Comparison of ENCODE assay signal across 1 cellular context in genomic region chr10:104337985-104338735, GRCh38.
TF ChIP-seq lines count a peak whose summit lies in the region.

TSS of gene ITPRIP (minus strand) at chr10:104338465. CDS start at chr10:104316051, 22,414 bp downstream.

TF ChIP-seq in HepG2, 621 proteins besides CTCF, POLR2A, EP300 and RAD21 (continued from another document and continues in another):
- TF ChIP-seq HMGXB3 (CRISPR knock-in tag; IDR thresholded peaks at IDR 0.05; ENCODE audit: borderline replicate concordance) (no peak), ZNF740 (CRISPR knock-in tag; IDR thresholded peaks at IDR 0.05) (no peak), IRF9 (CRISPR knock-in tag; IDR thresholded peaks at IDR 0.05; ENCODE audit: borderline replicate concordance) (peak; percentile 66; the same call in 1 of the 2 replicates), ZNF343 (CRISPR knock-in tag; IDR thresholded peaks at IDR 0.05) (no peak), ARNT (IDR thresholded peaks at IDR 0.05) (no peak), RXRB (CRISPR knock-in tag; IDR thresholded peaks at IDR 0.05; ENCODE audit: borderline replicate concordance) (no peak), KLF6 (CRISPR knock-in tag; IDR thresholded peaks at IDR 0.05) (peak; percentile 67; the same call in 1 of the 2 replicates), ZNF597 (CRISPR knock-in tag; IDR thresholded peaks at IDR 0.05) (no peak), MEIS1 (CRISPR knock-in tag; IDR thresholded peaks at IDR 0.05; ENCODE audit: borderline replicate concordance) (peak; percentile 22; the same call in 1 of the 2 replicates), ATF1 (CRISPR knock-in tag; IDR thresholded peaks at IDR 0.05) (no peak), ZNF451 (CRISPR knock-in tag; IDR thresholded peaks at IDR 0.05) (no peak; the same call in 1 of the 2 replicates), ATF7 (IDR thresholded peaks at IDR 0.05) (no peak), ATF7 (CRISPR knock-in tag; IDR thresholded peaks at IDR 0.05) (no peak), ZNF737 (CRISPR knock-in tag; IDR thresholded peaks at IDR 0.05; ENCODE audit: borderline replicate concordance) (no peak), TBX2 (CRISPR knock-in tag; IDR thresholded peaks at IDR 0.05; ENCODE audit: borderline replicate concordance) (peak; percentile 53), ARID2 (CRISPR knock-in tag; IDR thresholded peaks at IDR 0.05; ENCODE audit: borderline replicate concordance) (peak; percentile 82; the same call in 1 of the 2 replicates), NKX3-1 (CRISPR knock-in tag; IDR thresholded peaks at IDR 0.05) (no peak), DMTF1 (CRISPR knock-in tag; IDR thresholded peaks at IDR 0.05) (no peak), FOXK2 (IDR thresholded peaks at IDR 0.05) (no peak), ZNF652 (CRISPR knock-in tag; IDR thresholded peaks at IDR 0.05; ENCODE audit: borderline replicate concordance, low read depth) (peak; percentile 99), TBP (CRISPR knock-in tag; IDR thresholded peaks at IDR 0.05) (no peak), ZNF292 (CRISPR knock-in tag; IDR thresholded peaks at IDR 0.05; ENCODE audit: borderline replicate concordance, low read depth) (no peak), ZGPAT (CRISPR knock-in tag; IDR thresholded peaks at IDR 0.05) (no peak; the same call in 1 of the 2 replicates), KLF15 (CRISPR knock-in tag; IDR thresholded peaks at IDR 0.05; ENCODE audit: borderline replicate concordance) (0 out of 2 replicates have a peak, but pooled peaks have one; percentile 26), ZFX (CRISPR knock-in tag; IDR thresholded peaks at IDR 0.05; ENCODE audit: low read depth) (peak; percentile 75), ZNF784 (CRISPR knock-in tag; IDR thresholded peaks at IDR 0.05; ENCODE audit: borderline replicate concordance) (no peak), AGO1 (IDR thresholded peaks at IDR 0.05; ENCODE audit: low read depth, low read length, poor library complexity, severe bottlenecking) (no peak), YEATS4 (CRISPR knock-in tag; IDR thresholded peaks at IDR 0.05; ENCODE audit: borderline replicate concordance) (no peak; the same call in 1 of the 2 replicates), U2AF1 (optimal IDR thresholded peaks at IDR 0.05; ENCODE audit: low read depth, low read length) (no peak), SIX1 (CRISPR knock-in tag; IDR thresholded peaks at IDR 0.05; ENCODE audit: borderline replicate concordance) (no peak), SMAD1 (CRISPR knock-in tag; IDR thresholded peaks at IDR 0.05; ENCODE audit: borderline replicate concordance, low read depth) (no peak), THRA (CRISPR knock-in tag; IDR thresholded peaks at IDR 0.05; ENCODE audit: borderline replicate concordance) (no peak), HCFC1 (IDR thresholded peaks at IDR 0.05; ENCODE audit: low read depth, low read length) (no peak), ZNF225 (CRISPR knock-in tag; IDR thresholded peaks at IDR 0.05) (no peak)
- TF ChIP-seq, protein P1, sequence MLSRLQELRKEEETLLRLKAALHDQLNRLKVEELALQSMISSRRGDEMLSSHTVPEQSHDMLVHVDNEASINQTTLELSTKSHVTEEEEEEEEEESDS (CRISPR knock-in tag; IDR thresholded peaks at IDR 0.05; ENCODE audit: borderline replicate concordance): no peak
- TF ChIP-seq, protein P2, sequence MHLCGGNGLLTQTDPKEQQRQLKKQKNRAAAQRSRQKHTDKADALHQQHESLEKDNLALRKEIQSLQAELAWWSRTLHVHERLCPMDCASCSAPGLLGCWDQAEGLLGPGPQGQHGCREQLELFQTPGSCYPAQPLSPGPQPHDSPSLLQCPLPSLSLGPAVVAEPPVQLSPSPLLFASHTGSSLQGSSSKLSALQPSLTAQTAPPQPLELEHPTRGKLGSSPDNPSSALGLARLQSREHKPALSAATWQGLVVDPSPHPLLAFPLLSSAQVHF (CRISPR knock-in tag; IDR thresholded peaks at IDR 0.05): no peak
- TF ChIP-seq, protein P3, sequence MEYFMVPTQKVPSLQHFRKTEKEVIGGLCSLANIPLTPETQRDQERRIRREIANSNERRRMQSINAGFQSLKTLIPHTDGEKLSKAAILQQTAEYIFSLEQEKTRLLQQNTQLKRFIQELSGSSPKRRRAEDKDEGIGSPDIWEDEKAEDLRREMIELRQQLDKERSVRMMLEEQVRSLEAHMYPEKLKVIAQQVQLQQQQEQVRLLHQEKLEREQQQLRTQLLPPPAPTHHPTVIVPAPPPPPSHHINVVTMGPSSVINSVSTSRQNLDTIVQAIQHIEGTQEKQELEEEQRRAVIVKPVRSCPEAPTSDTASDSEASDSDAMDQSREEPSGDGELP (IDR thresholded peaks at IDR 0.05; ENCODE audit: borderline replicate concordance, low read depth): no peak
- TF ChIP-seq, protein P4, sequence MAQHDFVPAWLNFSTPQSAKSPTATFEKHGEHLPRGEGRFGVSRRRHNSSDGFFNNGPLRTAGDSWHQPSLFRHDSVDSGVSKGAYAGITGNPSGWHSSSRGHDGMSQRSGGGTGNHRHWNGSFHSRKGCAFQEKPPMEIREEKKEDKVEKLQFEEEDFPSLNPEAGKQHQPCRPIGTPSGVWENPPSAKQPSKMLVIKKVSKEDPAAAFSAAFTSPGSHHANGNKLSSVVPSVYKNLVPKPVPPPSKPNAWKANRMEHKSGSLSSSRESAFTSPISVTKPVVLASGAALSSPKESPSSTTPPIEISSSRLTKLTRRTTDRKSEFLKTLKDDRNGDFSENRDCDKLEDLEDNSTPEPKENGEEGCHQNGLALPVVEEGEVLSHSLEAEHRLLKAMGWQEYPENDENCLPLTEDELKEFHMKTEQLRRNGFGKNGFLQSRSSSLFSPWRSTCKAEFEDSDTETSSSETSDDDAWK (CRISPR knock-in tag; IDR thresholded peaks at IDR 0.05): no peak
- TF ChIP-seq, protein P5, sequence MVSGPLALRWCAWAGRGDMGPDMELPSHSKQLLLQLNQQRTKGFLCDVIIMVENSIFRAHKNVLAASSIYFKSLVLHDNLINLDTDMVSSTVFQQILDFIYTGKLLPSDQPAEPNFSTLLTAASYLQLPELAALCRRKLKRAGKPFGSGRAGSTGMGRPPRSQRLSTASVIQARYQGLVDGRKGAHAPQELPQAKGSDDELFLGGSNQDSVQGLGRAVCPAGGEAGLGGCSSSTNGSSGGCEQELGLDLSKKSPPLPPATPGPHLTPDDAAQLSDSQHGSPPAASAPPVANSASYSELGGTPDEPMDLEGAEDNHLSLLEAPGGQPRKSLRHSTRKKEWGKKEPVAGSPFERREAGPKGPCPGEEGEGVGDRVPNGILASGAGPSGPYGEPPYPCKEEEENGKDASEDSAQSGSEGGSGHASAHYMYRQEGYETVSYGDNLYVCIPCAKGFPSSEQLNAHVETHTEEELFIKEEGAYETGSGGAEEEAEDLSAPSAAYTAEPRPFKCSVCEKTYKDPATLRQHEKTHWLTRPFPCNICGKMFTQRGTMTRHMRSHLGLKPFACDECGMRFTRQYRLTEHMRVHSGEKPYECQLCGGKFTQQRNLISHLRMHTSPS (CRISPR knock-in tag; IDR thresholded peaks at IDR 0.05; ENCODE audit: low read depth): no peak
- TF ChIP-seq, protein P6, sequence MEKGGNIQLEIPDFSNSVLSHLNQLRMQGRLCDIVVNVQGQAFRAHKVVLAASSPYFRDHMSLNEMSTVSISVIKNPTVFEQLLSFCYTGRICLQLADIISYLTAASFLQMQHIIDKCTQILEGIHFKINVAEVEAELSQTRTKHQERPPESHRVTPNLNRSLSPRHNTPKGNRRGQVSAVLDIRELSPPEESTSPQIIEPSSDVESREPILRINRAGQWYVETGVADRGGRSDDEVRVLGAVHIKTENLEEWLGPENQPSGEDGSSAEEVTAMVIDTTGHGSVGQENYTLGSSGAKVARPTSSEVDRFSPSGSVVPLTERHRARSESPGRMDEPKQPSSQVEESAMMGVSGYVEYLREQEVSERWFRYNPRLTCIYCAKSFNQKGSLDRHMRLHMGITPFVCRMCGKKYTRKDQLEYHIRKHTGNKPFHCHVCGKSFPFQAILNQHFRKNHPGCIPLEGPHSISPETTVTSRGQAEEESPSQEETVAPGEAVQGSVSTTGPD (CRISPR knock-in tag; IDR thresholded peaks at IDR 0.05): no peak
